ENCODE assay signal across 16 cellular contexts in genomic region chr10:35019037-35019794, GRCh38.
DNase-seq lines count a peak whose midpoint lies in the region; ATAC-seq and TF ChIP-seq lines count a peak whose summit lies in the region.
"Had no signal": no experiment of that assay in that cellular context is flagged by ENCODE, and none has a peak within 500 bp of the region (broad histone marks: within the 10 kb centered on the region; RNA-seq: fewer than 3 reads in every experiment).

No MANE protein-coding gene starts in this region.

- no peaks in the 10 kb centered on the region for H3F3A ChIP-seq in GM23338 (replicated peaks; ENCODE audit: low read depth)

- no peak overlapping the region for H2AFZ ChIP-seq in GM23338

- H3K79me2 ChIP-seq in GM23338 (replicated peaks; ENCODE audit: insufficient read depth), result no peaks in the 10 kb centered on the region

- peak overlapping the region in 1 of 2 donors; percentile 0 for H3K4me3 Mint-ChIP-seq in activated T-cell treated with anti-CD3 and anti-CD28 coated beads, Interleukin-2, amount 50 U/mL, for 72 hours
- H3K4me3 Mint-ChIP-seq in GM23338, result no peak overlapping the region
- no peak overlapping the region for H3K4me3 Mint-ChIP-seq in central memory CD8-positive, alpha-beta T cell
- H3K4me3 Mint-ChIP-seq in stimulated activated effector memory CD8-positive, alpha-beta T cell treated with anti-CD3 and anti-CD28 coated beads, Interleukin-12 subunit alpha, Interleukin-12 subunit beta, amount 100 ng/mL, for 72 hours, result peak overlapping the region; percentile 37

- no peaks in the 10 kb centered on the region for H3K9me2 ChIP-seq in GM23338 (ENCODE audit: insufficient read depth)

- peaks cover 20% of the 10 kb centered on the region for H3K4me1 Mint-ChIP-seq in activated T-cell treated with anti-CD3 and anti-CD28 coated beads, Interleukin-2, amount 50 U/mL, for 72 hours (ENCODE audit: low read depth)
- no peaks in the 10 kb centered on the region for H3K4me1 Mint-ChIP-seq in GM23338
- H3K4me1 Mint-ChIP-seq in central memory CD8-positive, alpha-beta T cell, result peaks cover 8% of the 10 kb centered on the region
- peaks cover 18% of the 10 kb centered on the region for H3K4me1 Mint-ChIP-seq in stimulated activated effector memory CD8-positive, alpha-beta T cell treated with anti-CD3 and anti-CD28 coated beads, Interleukin-12 subunit alpha, Interleukin-12 subunit beta, amount 100 ng/mL, for 72 hours

- DNase-seq in activated T-cell treated with anti-CD3 and anti-CD28 coated beads, Interleukin-2, amount 50 U/mL, for 72 hours, result peak in 1 of 2 donors; percentile 12
- DNase-seq in activated T-cell treated with anti-CD3 and anti-CD28 coated beads, Interleukin-2, amount 50 U/mL, for 1 hour, result no peak
- DNase-seq in GM23338 (ENCODE audit: low spot score) (no peak), activated gamma-delta T cell (lab: John Stamatoyannopoulos, UW) (no peak), GF-D8 (lab: John Stamatoyannopoulos, UW) (no peak)
- no peak for DNase-seq in central memory CD8-positive, alpha-beta T cell (ENCODE audit: low spot score in 2 of 2)
- peak in 1 of 2 donors; percentile 61 for DNase-seq in stimulated activated effector memory CD8-positive, alpha-beta T cell treated with anti-CD3 and anti-CD28 coated beads, Interleukin-12 subunit alpha, Interleukin-12 subunit beta, amount 100 ng/mL, for 72 hours (ENCODE audit: low spot score in 2 of 2)
- DNase-seq: BE2C, DMS153, EL, H7, KG1, NCI-H1092, NCI-H2107, NCI-H345 had no signal

- TF ChIP-seq CTCF in GM23338 (conservative IDR thresholded peaks at IDR 0.05; ENCODE audit: low read depth in 2 of 2), result no peak

- H3K27me3 ChIP-seq in GM23338 (ENCODE audit: insufficient read depth), result no peaks in the 10 kb centered on the region
- H3K27me3 ChIP-seq: BE2C had no signal

- no peaks in the 10 kb centered on the region for H3K4me1 ChIP-seq in GM23338 (ENCODE audit: insufficient read depth)
- H3K4me1 ChIP-seq: BE2C had no signal

- no peaks in the 10 kb centered on the region for H3K9me3 Mint-ChIP-seq in activated T-cell treated with anti-CD3 and anti-CD28 coated beads, Interleukin-2, amount 50 U/mL, for 72 hours
- no peaks in the 10 kb centered on the region for H3K9me3 Mint-ChIP-seq in GM23338
- no peaks in the 10 kb centered on the region for H3K9me3 Mint-ChIP-seq in central memory CD8-positive, alpha-beta T cell
- no peaks in the 10 kb centered on the region for H3K9me3 Mint-ChIP-seq in stimulated activated effector memory CD8-positive, alpha-beta T cell treated with anti-CD3 and anti-CD28 coated beads, Interleukin-12 subunit alpha, Interleukin-12 subunit beta, amount 100 ng/mL, for 72 hours

- H3K27me3 Mint-ChIP-seq in activated T-cell treated with anti-CD3 and anti-CD28 coated beads, Interleukin-2, amount 50 U/mL, for 72 hours (ENCODE audit: low read depth), result no peaks in the 10 kb centered on the region
- no peaks in the 10 kb centered on the region for H3K27me3 Mint-ChIP-seq in GM23338 (ENCODE audit: insufficient read depth, low read depth, poor library complexity)
- no peaks in the 10 kb centered on the region for H3K27me3 Mint-ChIP-seq in central memory CD8-positive, alpha-beta T cell

- H3K27ac ChIP-seq in GM23338 (ENCODE audit: low read depth), result peak overlapping the region; percentile 64; the same call in 1 of the 2 replicates
- H3K27ac ChIP-seq: RWPE1 had no signal

- H3K36me3 Mint-ChIP-seq in activated T-cell treated with anti-CD3 and anti-CD28 coated beads, Interleukin-2, amount 50 U/mL, for 72 hours (ENCODE audit: insufficient read depth in 2 of 2), result peaks cover 0 to 15% of the 10 kb centered on the region in 2 donors
- H3K36me3 Mint-ChIP-seq in GM23338 (ENCODE audit: low read depth), result peaks cover 15% of the 10 kb centered on the region; the same call in 2 of the 3 replicates
- H3K36me3 Mint-ChIP-seq in central memory CD8-positive, alpha-beta T cell (ENCODE audit: insufficient read depth), result peaks cover 39% of the 10 kb centered on the region
- H3K36me3 Mint-ChIP-seq in stimulated activated effector memory CD8-positive, alpha-beta T cell treated with anti-CD3 and anti-CD28 coated beads, Interleukin-12 subunit alpha, Interleukin-12 subunit beta, amount 100 ng/mL, for 72 hours, result peaks cover 88% of the 10 kb centered on the region

- peaks cover 4% of the 10 kb centered on the region; the same call in 1 of the 2 replicates for H4K20me1 ChIP-seq in GM23338 (replicated peaks; ENCODE audit: insufficient read depth)

- ATAC-seq in activated T-cell treated with anti-CD3 and anti-CD28 coated beads, Interleukin-2, amount 50 U/mL, for 72 hours (replicated peaks in 1 of 2), result peak; percentile 28 to 54
- ATAC-seq in GM23338, result no peak
- no peak for ATAC-seq in central memory CD8-positive, alpha-beta T cell (replicated peaks; ENCODE audit: extremely low read depth, poor library complexity, severe bottlenecking)
- ATAC-seq in stimulated activated effector memory CD8-positive, alpha-beta T cell treated with anti-CD3 and anti-CD28 coated beads, Interleukin-12 subunit alpha, Interleukin-12 subunit beta, amount 100 ng/mL, for 72 hours, result peak; percentile 85

- peaks cover 4% of the 10 kb centered on the region; the same call in 1 of the 2 replicates for H3K36me3 ChIP-seq in GM23338 (ENCODE audit: insufficient read depth)

- H3K4me3 ChIP-seq in GM23338, result no peak overlapping the region

- no peak overlapping the region for H3K4me2 ChIP-seq in GM23338

- H3K27ac Mint-ChIP-seq in activated T-cell treated with anti-CD3 and anti-CD28 coated beads, Interleukin-2, amount 50 U/mL, for 72 hours, result peak overlapping the region; percentile 17
- H3K27ac Mint-ChIP-seq in GM23338, result no peak overlapping the region
- peak overlapping the region; percentile 20 for H3K27ac Mint-ChIP-seq in central memory CD8-positive, alpha-beta T cell (ENCODE audit: low read depth)
- peak overlapping the region; percentile 83 for H3K27ac Mint-ChIP-seq in stimulated activated effector memory CD8-positive, alpha-beta T cell treated with anti-CD3 and anti-CD28 coated beads, Interleukin-12 subunit alpha, Interleukin-12 subunit beta, amount 100 ng/mL, for 72 hours

TF ChIP-seq in GM23338, 12 proteins besides CTCF, POLR2A, EP300 and RAD21:
- no peak for TF ChIP-seq REST (IDR thresholded peaks at IDR 0.05; ENCODE audit: unreplicated experiment)
- no peak for TF ChIP-seq ETS1 (IDR thresholded peaks at IDR 0.05)
- TF ChIP-seq ZNF331 (CRISPR knock-in tag; IDR thresholded peaks at IDR 0.05; ENCODE audit: low read depth), result no peak
- TF ChIP-seq NANOG (IDR thresholded peaks at IDR 0.05; ENCODE audit: borderline replicate concordance), result no peak
- no peak for TF ChIP-seq EZH2phosphoT487 (IDR thresholded peaks at IDR 0.05; ENCODE audit: unreplicated experiment)
- no peak for TF ChIP-seq POLR2AphosphoS5 (IDR thresholded peaks at IDR 0.05; ENCODE audit: low read depth)

Comparison
In these comparisons a context has a peak if more than half of its experiments do, and no peak if none do; other contexts are left out.
1. ATAC-seq: peak in activated T-cell treated with anti-CD3 and anti-CD28 coated beads, Interleukin-2, amount 50 U/mL, for 72 hours (2 of 2) and stimulated activated effector memory CD8-positive, alpha-beta T cell treated with anti-CD3 and anti-CD28 coated beads, Interleukin-12 subunit alpha, Interleukin-12 subunit beta, amount 100 ng/mL, for 72 hours (single experiment); none in GM23338 (single experiment) and central memory CD8-positive, alpha-beta T cell (single experiment).